ENCODE assay signal across 8 cellular contexts in genomic region chr2:36663851-36664715, GRCh38. TPM values are rescaled to one million over a fixed set of nuclear protein-coding genes. Genes with fewer than 3 reads are reported as not detected.
DNase-seq lines count a peak whose midpoint lies in the region; ATAC-seq, FAIRE-seq and TF ChIP-seq lines count a peak whose summit lies in the region.

No MANE protein-coding gene starts in this region.

- H3K36me3 Mint-ChIP-seq in Caco-2 (ENCODE audit: insufficient read depth, unreplicated experiment) (no peaks in the 10 kb centered on the region), progenitor cell of endocrine pancreas (ENCODE audit: insufficient read depth) (no peaks in the 10 kb centered on the region)

- H3K9me3 ChIP-seq in Caco-2, result no peaks in the 10 kb centered on the region
- no peaks in the 10 kb centered on the region; the same call in 1 of the 2 replicates for H3K9me3 ChIP-seq in MG63

- peak in 1 of 2 experiments; percentile 69 for DNase-seq in Caco-2
- DNase-seq in NCI-H187 treated with DMSO at 0.1 percent for 48 hours (lab: John Stamatoyannopoulos, UW), result peak; percentile 3
- DNase-seq in glomerular endothelial cell (ENCODE audit: extremely low read depth, low read depth, low spot score), result peak; percentile 80
- DNase-seq in progenitor cell of endocrine pancreas (ENCODE audit: low spot score, unreplicated experiment), result no peak
- DNase-seq in MG63, result no peak

- no peaks in the 10 kb centered on the region for H3K9me3 Mint-ChIP-seq in Caco-2 (ENCODE audit: unreplicated experiment)
- peaks cover 3% of the 10 kb centered on the region for H3K9me3 Mint-ChIP-seq in progenitor cell of endocrine pancreas (ENCODE audit: low read depth)

- H3K4me1 ChIP-seq in Caco-2, result peaks cover 23% of the 10 kb centered on the region

- no TSS peak for BruUV-seq in Caco-2 (replicated peaks; lab: Mats Ljungman, UMichigan)

- ATAC-seq in GM18867 (IDR thresholded peaks at IDR 0.05; ENCODE audit: unreplicated experiment), result peak; percentile 92
- ATAC-seq in HG03039 (IDR thresholded peaks at IDR 0.05; ENCODE audit: unreplicated experiment), result peak; percentile 70

- intact Hi-C loops in Caco-2 (cut with micrococcal nuclease; ENCODE audit: unreplicated experiment), result loop anchor here (1.0 to 5.0 kb wide), 3 partner anchors 102 to 692 kb away; no protein-coding TSS in a partner anchor

- H3K4me1 Mint-ChIP-seq in Caco-2 (ENCODE audit: low read depth, unreplicated experiment) (peaks cover 5% of the 10 kb centered on the region), progenitor cell of endocrine pancreas (ENCODE audit: low read depth) (no peaks in the 10 kb centered on the region)

- POLR2A ChIA-PET in Caco-2 (lab: Charles Lee), result no interaction called here

- TF ChIP-seq CTCF in Caco-2 (IDR thresholded peaks at IDR 0.05; ENCODE audit: insufficient read depth in 1 of 2, low read depth in 1 of 2, low read length in 1 of 2, severe bottlenecking in 1 of 2, unreplicated experiment in 1 of 2) (peak; percentile 70 to 85), progenitor cell of endocrine pancreas (IDR thresholded peaks at IDR 0.05; ENCODE audit: unreplicated experiment) (peak; percentile 81)

- H3K27ac Mint-ChIP-seq in Caco-2 (ENCODE audit: unreplicated experiment) (no peak overlapping the region), progenitor cell of endocrine pancreas (no peak overlapping the region)

- H3K27me3 Mint-ChIP-seq in Caco-2 (ENCODE audit: insufficient read depth, unreplicated experiment) (no peaks in the 10 kb centered on the region), progenitor cell of endocrine pancreas (peaks cover 6% of the 10 kb centered on the region)

- FAIRE-seq in TTC549 (lab: Jason Lieb, UNC), result peak; percentile 96

- H3K4me3 ChIP-seq in Caco-2 (ENCODE audit: low read depth, low read length), result no peak overlapping the region
- no peak overlapping the region for H3K4me3 ChIP-seq in MG63

- H3K36me3 ChIP-seq in Caco-2 (ENCODE audit: control insufficient read depth, insufficient read depth, low read length) (no peaks in the 10 kb centered on the region), MG63 (no peaks in the 10 kb centered on the region)

- H3K4me3 Mint-ChIP-seq in Caco-2 (ENCODE audit: unreplicated experiment) (no peak overlapping the region), progenitor cell of endocrine pancreas (ENCODE audit: low read depth) (no peak overlapping the region)

- CTCF ChIA-PET in Caco-2 (lab: Charles Lee), result interaction anchor here (0.6 to 1.8 kb wide), 10 partner anchors 14 to 311 kb away, joined by 3 to 9 read pairs (median 4); no protein-coding TSS in a partner anchor

- no peaks in the 10 kb centered on the region for H3K27me3 ChIP-seq in Caco-2 (replicated peaks; ENCODE audit: control insufficient read depth, insufficient read depth, low read length)
- H3K27me3 ChIP-seq in MG63, result no peaks in the 10 kb centered on the region

RNA-seq across cellular contexts. Expression of gene VIT, which starts 32.4 kb away (rescaled TPM):
- total RNA-seq in Caco-2 (2022) (0.51 and 1.2 TPM in 2 replicates), glomerular endothelial cell (not detected in 2 replicates), progenitor cell of endocrine pancreas (not detected in 2 replicates)
- total RNA-seq in MG63 (2014; rRNA removed; shearing (Covaris generic); ENCODE audit: low replicate concordance), result 7.9 and 9.3 TPM in 2 replicates

Comparison
In these comparisons a context has a peak if more than half of its experiments do, and no peak if none do; other contexts are left out.
1. DNase-seq: peak in NCI-H187 treated with DMSO at 0.1 percent for 48 hours (single experiment) and glomerular endothelial cell (single experiment); none in progenitor cell of endocrine pancreas (single experiment) and MG63 (single experiment).